33 cellular contexts compared by ENCODE assay signal in the genomic region with DNA sequence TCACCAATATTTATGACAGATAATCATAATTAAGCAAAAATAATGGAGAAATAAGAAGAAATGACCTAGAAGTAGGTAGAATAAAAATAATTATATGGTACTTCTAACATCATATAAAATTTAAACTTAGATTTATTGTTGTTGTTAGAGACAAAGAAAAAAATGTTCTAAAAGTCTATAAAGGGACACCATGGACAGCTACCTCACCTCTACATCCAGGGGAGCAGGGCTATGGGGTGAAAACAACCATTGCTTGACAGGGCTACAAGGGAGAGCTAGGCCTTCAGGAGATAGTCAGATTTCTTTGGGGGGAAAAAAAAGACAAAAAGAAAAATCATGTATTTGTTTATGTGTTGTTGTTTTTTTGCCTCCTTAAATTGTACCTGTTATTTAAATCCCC.
"Had no signal": no experiment of that assay in that cellular context is flagged by ENCODE, and none has a peak within 500 bp of the region (broad histone marks: within the 10 kb centered on the region; RNA-seq: fewer than 3 reads in every experiment).

No MANE protein-coding gene starts in this region.

- DNase-seq: activated B cell treated with CpG ODN at 0.5 μM for 24 hours; activated CD4-positive, alpha-beta memory T cell treated with anti-CD3 and anti-CD28 coated beads for 36 hours; activated CD4-positive, alpha-beta memory T cell treated with anti-CD3 and anti-CD28 coated beads, Interleukin-2, amount 10 ng/mL, durations not matched to agents 7 days and 5 days; activated CD4-positive, alpha-beta T cell treated with anti-CD3 and anti-CD28 coated beads for 1 hour; activated CD4-positive, alpha-beta T cell treated with anti-CD3 and anti-CD28 coated beads for 36 hours; activated CD4-positive, alpha-beta T cell treated with anti-CD3 and anti-CD28 coated beads for 4 hours; activated CD4-positive, alpha-beta T cell treated with anti-CD3 and anti-CD28 coated beads for 48 hours; activated CD4-positive, alpha-beta T cell treated with anti-CD3 and anti-CD28 coated beads, Interleukin-2, amount 10 ng/mL, durations not matched to agents 24 days and 14 days; activated CD4-positive, alpha-beta T cell treated with anti-CD3 and anti-CD28 coated beads, Interleukin-2, amount 10 ng/mL, durations not matched to agents 7 days and 5 days; activated CD4-positive, alpha-beta T cell treated with anti-CD3 and anti-CD28 coated beads, Interleukin-2, amount 50 U/mL, for 1 hour; activated CD4-positive, alpha-beta T cell treated with anti-CD3 and anti-CD28 coated beads, Interleukin-2, amount 50 U/mL, for 4 hours; activated CD4-positive, alpha-beta T cell treated with anti-CD3 and anti-CD28 coated beads, Interleukin-2, amount 50 U/mL, for 48 hours; activated CD4-positive, CD25-positive, alpha-beta regulatory T cell; activated CD4-positive, CD25-positive, alpha-beta regulatory T cell treated with anti-CD3 and anti-CD28 coated beads, Interleukin-2, amount 50 U/mL, for 72 hours; activated CD8-positive, alpha-beta memory T cell treated with anti-CD3 and anti-CD28 coated beads for 24 hours; activated CD8-positive, alpha-beta memory T cell treated with anti-CD3 and anti-CD28 coated beads, Interleukin-2, amount 10 ng/mL, durations not matched to agents 7 days and 5 days; activated CD8-positive, alpha-beta memory T cell treated with anti-CD3 and anti-CD28 coated beads, Interleukin-2, amount 50 U/mL, for 4 hours; activated CD8-positive, alpha-beta memory T cell treated with anti-CD3 and anti-CD28 coated beads, Interleukin-2, amount 50 U/mL, for 48 hours; activated CD8-positive, alpha-beta T cell treated with anti-CD3 and anti-CD28 coated beads for 36 hours; activated CD8-positive, alpha-beta T cell treated with anti-CD3 and anti-CD28 coated beads, Interleukin-2, amount 10 ng/mL, durations not matched to agents 7 days and 5 days; activated T-cell treated with anti-CD3 and anti-CD28 coated beads for 4 hours; activated T-cell treated with anti-CD3 and anti-CD28 coated beads, Interleukin-2, amount 50 U/mL, for 1 hour; activated T-cell treated with anti-CD3 and anti-CD28 coated beads, Interleukin-2, amount 50 U/mL, for 24 hours; T-helper 1 cell; T-helper 17 cell; T-helper 2 cell; T-helper 9 cell; T1000; WERI-Rb-1 had no signal

- ATAC-seq: activated CD4-positive, alpha-beta T cell treated with anti-CD3 and anti-CD28 coated beads for 36 hours; activated CD4-positive, CD25-positive, alpha-beta regulatory T cell treated with anti-CD3 and anti-CD28 coated beads, Interleukin-2, amount 50 U/mL, for 24 hours; activated CD8-positive, alpha-beta memory T cell treated with anti-CD3 and anti-CD28 coated beads, Interleukin-2, amount 10 ng/mL, durations not matched to agents 7 days and 5 days; activated CD8-positive, alpha-beta T cell treated with anti-CD3 and anti-CD28 coated beads for 36 hours; activated CD8-positive, alpha-beta T cell treated with anti-CD3 and anti-CD28 coated beads, Interleukin-2, amount 10 ng/mL, durations not matched to agents 7 days and 5 days; T-helper 17 cell; WTC11 had no signal

- FAIRE-seq: TTC549 had no signal

- H3K27ac ChIP-seq: VCaP, WERI-Rb-1 had no signal

- H3K36me3 ChIP-seq: WERI-Rb-1 had no signal
